8 cellular contexts compared by ENCODE assay signal in the genomic region with DNA sequence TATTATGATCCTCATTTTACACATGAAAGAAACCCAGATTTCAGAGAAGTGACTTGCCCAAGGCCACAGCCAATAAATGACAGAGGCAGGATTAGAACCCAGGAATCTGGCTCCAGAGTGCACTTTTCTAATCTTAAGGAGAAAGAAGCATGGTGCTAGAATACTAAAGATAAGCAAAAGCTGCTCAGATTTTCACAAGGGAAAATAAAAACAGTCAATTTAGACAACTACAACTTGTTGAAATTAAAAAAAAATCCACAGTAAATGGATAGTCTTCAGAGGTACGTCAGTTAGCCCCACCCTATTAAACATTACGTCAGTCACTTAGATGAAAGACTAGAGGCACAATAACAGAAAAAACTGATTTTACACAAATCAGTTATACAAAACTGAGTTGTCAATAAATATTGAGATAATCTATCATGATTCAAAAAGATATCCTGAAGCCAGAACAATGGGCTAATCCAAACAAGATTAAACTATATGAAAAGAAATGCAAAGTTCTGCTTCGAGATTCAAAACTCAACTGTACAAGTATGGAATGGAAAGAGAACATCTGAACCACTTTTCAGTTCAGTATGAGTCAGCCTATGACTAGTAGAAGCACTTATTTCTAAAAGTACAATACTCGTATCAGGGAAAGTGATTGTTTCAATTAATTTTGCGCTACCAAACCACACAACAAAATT. TPM values are rescaled to one million over a fixed set of nuclear protein-coding genes. Genes with fewer than 3 reads are reported as not detected.
DNase-seq lines count a peak whose midpoint lies in the region; ATAC-seq and TF ChIP-seq lines count a peak whose summit lies in the region.

No MANE protein-coding gene starts in this region.

- ATAC-seq in GM18511 (IDR thresholded peaks at IDR 0.05; ENCODE audit: unreplicated experiment) (peak; percentile 85), HG02623 (IDR thresholded peaks at IDR 0.05; ENCODE audit: unreplicated experiment) (peak; percentile 76)

- intact Hi-C loops in spleen (cut with DNase I; ENCODE audit: low total_unique reads): no loop called here

- TF ChIP-seq CTCF in spleen (IDR thresholded peaks at IDR 0.05 in 8 of 11, conservative IDR thresholded peaks at IDR 0.05 in 3 of 11): no peak
- TF ChIP-seq CTCF in endodermal cell (conservative IDR thresholded peaks at IDR 0.05): no peak

- no peaks in the 10 kb centered on the region for H3K9me3 ChIP-seq in SJCRH30 (replicated peaks)
- no peaks in the 10 kb centered on the region for H3K9me3 ChIP-seq in spleen
- H3K9me3 ChIP-seq in endodermal cell (ENCODE audit: control insufficient read depth, low read length): no peaks in the 10 kb centered on the region

- peaks cover 5% of the 10 kb centered on the region for H3K36me3 Mint-ChIP-seq in endodermal cell (ENCODE audit: low read depth)

- H3K4me1 Mint-ChIP-seq in endodermal cell: peaks cover 42% of the 10 kb centered on the region

- no peak for TF ChIP-seq POLR2A in spleen (IDR thresholded peaks at IDR 0.05)

- H3K27me3 ChIP-seq in SJCRH30 (no peaks in the 10 kb centered on the region), spleen (replicated peaks in 1 of 7) (no peaks in the 10 kb centered on the region), endodermal cell (ENCODE audit: control insufficient read depth, insufficient read depth, low read length, poor library complexity, severe bottlenecking) (no peaks in the 10 kb centered on the region)

- H3K27me3 Mint-ChIP-seq in endodermal cell (ENCODE audit: insufficient read depth): no peaks in the 10 kb centered on the region

- H3K4me3 Mint-ChIP-seq in endodermal cell: no peak overlapping the region

- H3K27ac Mint-ChIP-seq in endodermal cell: no peak overlapping the region

- H3K36me3 ChIP-seq in SJCRH30: peaks cover 7% of the 10 kb centered on the region
- H3K36me3 ChIP-seq in spleen: peaks cover 0 to 9% (median 6%) of the 10 kb centered on the region in 6 donors
- H3K36me3 ChIP-seq in endodermal cell (ENCODE audit: control insufficient read depth, insufficient read depth, low read length): peaks cover 3% of the 10 kb centered on the region

- H3K9ac ChIP-seq in endodermal cell (ENCODE audit: extremely low read depth, low read length, poor library complexity, severe bottlenecking): no peak overlapping the region

- no peak overlapping the region for H3K4me3 ChIP-seq in SJCRH30
- H3K4me3 ChIP-seq in spleen: no peak overlapping the region
- no peak overlapping the region for H3K4me3 ChIP-seq in endodermal cell (ENCODE audit: low read length)

- 44 to 60% (median 53%) methylated on average over 5 of the region's 5 CpGs for WGBS in spleen, 5 donors
- 96 to 100% methylated on average over 1 to 4 of the region's 5 CpGs for WGBS in endodermal cell (ENCODE audit: insufficient coverage in 1 of 2, insufficient read length in 1 of 2), 2 experiments

- peak overlapping the region; percentile 12; the same call in 1 of the 2 replicates for H3K27ac ChIP-seq in SJCRH30
- H3K27ac ChIP-seq in spleen: peak overlapping the region in 6 of 8 donors; percentile 3 to 48 (median 36)
- H3K27ac ChIP-seq in endodermal cell (ENCODE audit: low read depth, low read length): no peak overlapping the region

- H3K9me3 Mint-ChIP-seq in endodermal cell: no peaks in the 10 kb centered on the region

- H3K4me1 ChIP-seq in SJCRH30 (peaks cover 42% of the 10 kb centered on the region), spleen (peaks cover 49 to 86% (median 67%) of the 10 kb centered on the region in 6 donors), endodermal cell (ENCODE audit: control insufficient read depth, insufficient read depth, low read length) (peaks cover 14% of the 10 kb centered on the region)

- no peak for DNase-seq in SJCRH30
- DNase-seq in fibroblast of peridontal ligament (ENCODE audit: extremely low read depth): peak; percentile 74
- DNase-seq in spleen: no peak
- DNase-seq in occipital lobe (lab: John Stamatoyannopoulos, UW): no peak
- no peak for DNase-seq in pons (ENCODE audit: low spot score)
- no peak for DNase-seq in endodermal cell

RNA-seq across cellular contexts. Expression of gene TMEM245, which starts 9.3 kb away (rescaled TPM):
- total RNA-seq in SJCRH30 (2014; rRNA removed; shearing (Covaris generic)): 49.7 and 50.7 TPM in 2 replicates
- total RNA-seq in spleen (10 to 100 TPM; 24.7 to 71.6 (median 44.1) TPM), occipital lobe (85.0 TPM), endodermal cell (10 to 100 TPM; 42.8 to 55.0 TPM)
- polyA plus RNA-seq in spleen: 1 to 10 TPM; 3.2 to 6.7 (median 5.0) TPM
- polyA plus RNA-seq in endodermal cell (2013, experiment 1 of 2): 45.8 TPM
- 43.2 TPM for polyA plus RNA-seq in endodermal cell (2013, experiment 2 of 2)

RNA-seq across cellular contexts. Expression of gene FRRS1L, which starts 56.6 kb away (rescaled TPM):
- 0.02 TPM in 1 of 2 replicates, not detected in the other for total RNA-seq in SJCRH30 (2014; rRNA removed; shearing (Covaris generic))
- total RNA-seq in spleen (not detected), occipital lobe (82.2 TPM), endodermal cell (1 to 10 TPM; 1.5 to 1.8 TPM)
- under 1 TPM in 2 of 3 donors, not detected in 1; under 0.01 to 0.03 TPM for polyA plus RNA-seq in spleen
- 2.1 TPM for polyA plus RNA-seq in endodermal cell (2013, experiment 1 of 2)
- polyA plus RNA-seq in endodermal cell (2013, experiment 2 of 2): 2.0 TPM

Comparison
In these comparisons a context has a peak if more than half of its experiments do, and no peak if none do; other contexts are left out.
1. RNA of gene FRRS1L, which starts 56.6 kb away (total RNA-seq): 82.2 TPM in occipital lobe (single experiment); 1.5 to 1.8 TPM in endodermal cell, 0.02 TPM in SJCRH30 and not detected in spleen; every median in the first group is over 10 times any median in the second.